ENCODE assay signal across 8 cellular contexts in the genomic region with DNA sequence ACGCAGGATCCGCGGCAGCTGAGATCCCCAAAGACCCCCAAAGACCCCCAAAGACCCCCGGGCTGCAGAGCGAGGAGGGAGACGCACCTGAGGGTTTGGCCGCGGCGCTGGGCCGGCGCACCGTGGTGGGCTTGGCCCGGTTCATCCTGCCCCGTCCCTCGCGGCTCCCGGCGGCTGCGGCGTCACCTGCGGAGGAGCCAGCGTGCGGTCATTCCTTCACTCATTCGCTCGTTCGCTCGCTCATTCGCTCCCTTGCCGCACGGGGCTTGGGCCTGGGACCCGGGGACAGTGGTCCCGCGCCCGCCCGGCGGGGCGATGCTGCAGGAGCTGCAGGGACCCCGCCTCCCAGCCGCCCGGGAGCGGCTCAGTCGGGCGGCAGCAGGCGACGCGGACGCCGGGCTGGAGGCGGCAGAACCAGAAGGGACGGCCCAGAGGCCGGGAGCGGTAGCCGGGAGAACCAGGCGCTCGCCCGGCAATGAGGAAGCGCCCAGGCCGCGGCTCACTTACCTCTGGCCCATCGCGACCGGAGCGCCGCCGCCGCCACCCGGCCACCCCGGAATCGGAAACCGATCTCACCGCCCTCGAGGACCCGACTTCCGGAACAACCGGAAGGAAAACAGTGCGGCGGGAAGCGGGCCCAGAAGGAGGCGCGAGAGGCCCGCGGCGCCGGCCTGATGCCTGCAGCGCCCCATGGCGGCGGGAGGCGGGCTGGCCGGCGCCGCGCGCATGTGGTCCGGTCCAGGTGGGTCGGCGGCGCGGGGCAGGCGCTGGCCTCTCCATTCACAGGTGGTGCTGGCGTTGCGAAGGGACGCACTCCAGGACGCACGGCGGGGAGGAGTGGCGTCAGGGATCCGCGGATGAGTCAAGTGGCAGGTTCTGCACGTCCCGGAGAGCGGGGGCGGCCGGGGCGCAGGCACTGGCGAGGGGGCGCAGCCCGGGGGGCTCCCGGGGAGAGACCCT. TPM values are rescaled to one million over a fixed set of nuclear protein-coding genes. Genes with fewer than 3 reads are reported as not detected.
DNase-seq lines count a peak whose midpoint lies in the region; ATAC-seq, FAIRE-seq and TF ChIP-seq lines count a peak whose summit lies in the region.

A gene with protein sequence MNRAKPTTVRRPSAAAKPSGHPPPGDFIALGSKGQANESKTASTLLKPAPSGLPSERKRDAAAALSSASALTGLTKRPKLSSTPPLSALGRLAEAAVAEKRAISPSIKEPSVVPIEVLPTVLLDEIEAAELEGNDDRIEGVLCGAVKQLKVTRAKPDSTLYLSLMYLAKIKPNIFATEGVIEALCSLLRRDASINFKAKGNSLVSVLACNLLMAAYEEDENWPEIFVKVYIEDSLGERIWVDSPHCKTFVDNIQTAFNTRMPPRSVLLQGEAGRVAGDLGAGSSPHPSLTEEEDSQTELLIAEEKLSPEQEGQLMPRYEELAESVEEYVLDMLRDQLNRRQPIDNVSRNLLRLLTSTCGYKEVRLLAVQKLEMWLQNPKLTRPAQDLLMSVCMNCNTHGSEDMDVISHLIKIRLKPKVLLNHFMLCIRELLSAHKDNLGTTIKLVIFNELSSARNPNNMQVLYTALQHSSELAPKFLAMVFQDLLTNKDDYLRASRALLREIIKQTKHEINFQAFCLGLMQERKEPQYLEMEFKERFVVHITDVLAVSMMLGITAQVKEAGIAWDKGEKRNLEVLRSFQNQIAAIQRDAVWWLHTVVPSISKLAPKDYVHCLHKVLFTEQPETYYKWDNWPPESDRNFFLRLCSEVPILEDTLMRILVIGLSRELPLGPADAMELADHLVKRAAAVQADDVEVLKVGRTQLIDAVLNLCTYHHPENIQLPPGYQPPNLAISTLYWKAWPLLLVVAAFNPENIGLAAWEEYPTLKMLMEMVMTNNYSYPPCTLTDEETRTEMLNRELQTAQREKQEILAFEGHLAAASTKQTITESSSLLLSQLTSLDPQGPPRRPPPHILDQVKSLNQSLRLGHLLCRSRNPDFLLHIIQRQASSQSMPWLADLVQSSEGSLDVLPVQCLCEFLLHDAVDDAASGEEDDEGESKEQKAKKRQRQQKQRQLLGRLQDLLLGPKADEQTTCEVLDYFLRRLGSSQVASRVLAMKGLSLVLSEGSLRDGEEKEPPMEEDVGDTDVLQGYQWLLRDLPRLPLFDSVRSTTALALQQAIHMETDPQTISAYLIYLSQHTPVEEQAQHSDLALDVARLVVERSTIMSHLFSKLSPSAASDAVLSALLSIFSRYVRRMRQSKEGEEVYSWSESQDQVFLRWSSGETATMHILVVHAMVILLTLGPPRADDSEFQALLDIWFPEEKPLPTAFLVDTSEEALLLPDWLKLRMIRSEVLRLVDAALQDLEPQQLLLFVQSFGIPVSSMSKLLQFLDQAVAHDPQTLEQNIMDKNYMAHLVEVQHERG (N-terminal part only) (minus strand): TSS at position 574 of the 960 bp plus-strand sequence. CDS start 429 bp downstream, at position 145.

- H3K4me3 ChIP-seq in pancreas: peak within 1 kb of the TSS; percentile 89 to 100 (median 98)
- peak within 1 kb of the TSS; percentile 87 to 95 for H3K4me3 ChIP-seq in tibial artery

- peaks cover 30% of the 10 kb centered on the region for H3K4me1 Mint-ChIP-seq in activated naive CD8-positive, alpha-beta T cell treated with anti-CD3 and anti-CD28 coated beads for 36 hours

- POLR2A ChIA-PET in GM10248 (lab: Yijun Ruan, JAX): no interaction called here

- no peaks in the 10 kb centered on the region for H3K9me3 Mint-ChIP-seq in activated naive CD8-positive, alpha-beta T cell treated with anti-CD3 and anti-CD28 coated beads for 36 hours

- peaks cover 0 to 16% (median 6%) of the 10 kb centered on the region in 3 donors for H3K36me3 ChIP-seq in pancreas
- peaks cover 12 to 39% (median 33%) of the 10 kb centered on the region in 3 donors for H3K36me3 ChIP-seq in tibial artery

- peak; percentile 87 for TF ChIP-seq CTCF in GM10248 (IDR thresholded peaks at IDR 0.05; ENCODE audit: control extremely low read depth, extremely low read depth, low read depth, missing control alignments)
- peak; percentile 88 to 96 (median 92) for TF ChIP-seq CTCF in pancreas (IDR thresholded peaks at IDR 0.05)
- TF ChIP-seq CTCF in tibial artery (IDR thresholded peaks at IDR 0.05): peak; percentile 86 to 94

- intact Hi-C loops in Right ventricle myocardium superior (cut with DNase I) (no loop called here), pancreas (cut with DNase I) (loop anchor here in 1 of 3 donors (10.0 kb wide), 1 partner anchor 59 kb away; no protein-coding TSS in a partner anchor), tibial artery (cut with DNase I; ENCODE audit: low total_unique reads) (loop anchor here (2.0 to 5.0 kb wide), 3 partner anchors 33 to 808 kb away; a partner anchor contains a TSS)

- peaks cover 13% of the 10 kb centered on the region for H3K36me3 Mint-ChIP-seq in activated naive CD8-positive, alpha-beta T cell treated with anti-CD3 and anti-CD28 coated beads for 36 hours

- ATAC-seq in HG02571 (IDR thresholded peaks at IDR 0.05; ENCODE audit: unreplicated experiment) (peak; percentile 70), Right ventricle myocardium superior (ENCODE audit: poor library complexity) (peak; percentile 97), pancreas (peak; percentile 83 to 93 (median 86))

- peak within 1 kb of the TSS; percentile 65 to 83 (median 82) for H3K27ac ChIP-seq in pancreas
- H3K27ac ChIP-seq in tibial artery: peak within 1 kb of the TSS; percentile 74 to 75

- H3K27me3 ChIP-seq in pancreas (no peaks in the 10 kb centered on the region), tibial artery (no peaks in the 10 kb centered on the region)

- CTCF ChIA-PET in GM10248 (lab: Yijun Ruan, JAX): interaction anchor here (1.5 to 2.2 kb wide), 2 partner anchors 11 kb away, joined by 5 read pairs; no protein-coding TSS in a partner anchor

- peak within 1 kb of the TSS; percentile 89 for H3K4me3 Mint-ChIP-seq in activated naive CD8-positive, alpha-beta T cell treated with anti-CD3 and anti-CD28 coated beads for 36 hours

- H3K9me3 ChIP-seq in pancreas (no peaks in the 10 kb centered on the region), tibial artery (no peaks in the 10 kb centered on the region)

- H3K4me1 ChIP-seq in pancreas (peaks cover 4 to 17% (median 12%) of the 10 kb centered on the region in 3 donors), tibial artery (peaks cover 0 to 39% (median 25%) of the 10 kb centered on the region in 4 donors)

- H3K27me3 Mint-ChIP-seq in activated naive CD8-positive, alpha-beta T cell treated with anti-CD3 and anti-CD28 coated beads for 36 hours: no peaks in the 10 kb centered on the region

- DNase-seq in GM10248 (ENCODE audit: extremely low spot score) (peak; percentile 95), NCI-H1092 (lab: John Stamatoyannopoulos, UW) (peak; percentile 92), SKM-1 treated with dmso at 0.1 percent for 144 hours (lab: John Stamatoyannopoulos, UW; ENCODE audit: unreplicated experiment) (peak; percentile 89), Right ventricle myocardium superior (peak; percentile 95), pancreas (peak; percentile 90 to 96 (median 94)), tibial artery (peak; percentile 90 to 94)
- DNase-seq in activated naive CD8-positive, alpha-beta T cell treated with anti-CD3 and anti-CD28 coated beads for 36 hours: peak; percentile 93

- no peak for FAIRE-seq in pancreas (lab: Jason Lieb, UNC)

- 0 to 1% methylated on average over 110 to 118 of the region's 118 CpGs for WGBS in pancreas, 2 donors

- H3K27ac Mint-ChIP-seq in activated naive CD8-positive, alpha-beta T cell treated with anti-CD3 and anti-CD28 coated beads for 36 hours: peak within 1 kb of the TSS; percentile 86

RNA-seq across cellular contexts. Expression of the gene that starts here (rescaled TPM):
- total RNA-seq in activated naive CD8-positive, alpha-beta T cell treated with anti-CD3 and anti-CD28 coated beads for 36 hours: 10 to 100 TPM; 88.9 to 94.1 TPM
- 29.2 TPM for total RNA-seq in Right ventricle myocardium superior
- total RNA-seq in pancreas: 10 to 100 TPM; 45.0 to 73.2 (median 58.3) TPM
- polyA plus RNA-seq in pancreas: 100 to 1,000 TPM in 1 of 2 donors, 10 to 100 TPM in 1; 92.7 to 166 TPM

Comparison
In these comparisons a context has a peak if more than half of its experiments do, and no peak if none do; other contexts are left out.
1. Peak in every context shown above with its lines: DNase-seq, ATAC-seq, H3K4me3 ChIP-seq and H3K27ac ChIP-seq.